Comparison of ENCODE assay signal across 1 cellular context in genomic region chr15:65246026-65246714, GRCh38.
TF ChIP-seq lines count a peak whose summit lies in the region.

No MANE protein-coding gene starts in this region.

TF ChIP-seq in H1, 55 proteins besides CTCF, POLR2A, EP300 and RAD21:
- TF ChIP-seq TBP (IDR thresholded peaks at IDR 0.05; ENCODE audit: low read depth, low read length) (no peak), MAFK (IDR thresholded peaks at IDR 0.05; ENCODE audit: low read depth, low read length) (no peak)
